ENCODE assay signal across 23 cellular contexts in the genomic region with DNA sequence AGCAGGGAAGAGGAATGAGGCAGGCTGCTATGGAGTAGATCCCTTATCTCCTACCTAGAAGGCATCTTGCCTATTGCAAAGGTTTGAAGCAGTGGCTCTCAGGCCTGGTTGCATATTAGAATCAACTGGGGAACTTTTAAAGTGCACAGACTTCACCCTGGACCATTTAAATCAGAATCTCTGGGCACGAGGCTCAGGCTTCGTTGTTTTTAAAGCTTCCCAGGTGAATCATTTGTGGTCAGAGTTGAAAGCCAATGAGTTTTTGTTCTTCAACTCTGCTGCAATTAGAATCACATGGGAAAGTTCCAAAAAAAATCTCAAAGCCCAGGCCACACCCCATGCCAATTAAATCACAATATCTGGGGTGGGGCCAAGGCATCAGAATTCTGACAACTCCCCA.
DNase-seq lines count a peak whose midpoint lies in the region; ATAC-seq and TF ChIP-seq lines count a peak whose summit lies in the region.
"Had no signal": no experiment of that assay in that cellular context is flagged by ENCODE, and none has a peak within 500 bp of the region (broad histone marks: within the 10 kb centered on the region; RNA-seq: fewer than 3 reads in every experiment).

No MANE protein-coding gene starts in this region.

- intact Hi-C loops in left ventricle myocardium superior (cut with micrococcal nuclease) (no loop called here), sciatic nerve (cut with DNase I) (no loop called here)

- peaks cover 36% of the 10 kb centered on the region for H3K4me1 ChIP-seq in cardiac muscle cell (ENCODE audit: low read depth)

- H3K4me3 ChIP-seq in cardiac muscle cell = no peak overlapping the region

- ATAC-seq in left ventricle myocardium superior = no peak
- ATAC-seq in sciatic nerve = peak; percentile 77

- H3K9me3 ChIP-seq in cardiac muscle cell (ENCODE audit: low read depth) = no peaks in the 10 kb centered on the region
- H3K9me3 ChIP-seq: BE2C had no signal

- no peak for DNase-seq in cardiac muscle cell (ENCODE audit: low read depth in 1 of 2, low spot score in 1 of 2)
- no peak for DNase-seq in left ventricle myocardium superior
- peak; percentile 3 for DNase-seq in epithelial cell of prostate (ENCODE audit: low read depth, low spot score)
- no peak for DNase-seq in sciatic nerve (ENCODE audit: low spot score)
- DNase-seq in germinal center (ENCODE audit: low spot score) = no peak
- DNase-seq in LoVo (ENCODE audit: low spot score) = no peak
- no peak for DNase-seq in GM03348 (ENCODE audit: low spot score)
- DNase-seq: 8988T; ACHN; BE2C; CD8-positive, alpha-beta memory T cell; DMS79 treated with DMSO at 0.1 percent for 48 hours; GF-D8; H9; KBM-7; NCI-H1048; NCI-H1417; NCI-H1694; NCI-H2029 treated with DMSO at 0.1 percent for 48 hours; NCI-H446 treated with DMSO at 0.1 percent for 48 hours; NCI-H526; SHP77 treated with DMSO at 0.1 percent for 48 hours had no signal

- no peaks in the 10 kb centered on the region for H3K27me3 ChIP-seq in cardiac muscle cell
- H3K27me3 ChIP-seq: BE2C had no signal

- H3K27ac ChIP-seq in cardiac muscle cell (peak overlapping the region; percentile 6), epithelial cell of prostate (no peak overlapping the region)
- H3K27ac ChIP-seq: RWPE1 had no signal

- no peak for TF ChIP-seq CTCF in cardiac muscle cell (IDR thresholded peaks at IDR 0.05; ENCODE audit: low read depth, low read length)

- H3K36me3 ChIP-seq in cardiac muscle cell = no peaks in the 10 kb centered on the region
- H3K36me3 ChIP-seq: BE2C had no signal
